In the genomic region with DNA sequence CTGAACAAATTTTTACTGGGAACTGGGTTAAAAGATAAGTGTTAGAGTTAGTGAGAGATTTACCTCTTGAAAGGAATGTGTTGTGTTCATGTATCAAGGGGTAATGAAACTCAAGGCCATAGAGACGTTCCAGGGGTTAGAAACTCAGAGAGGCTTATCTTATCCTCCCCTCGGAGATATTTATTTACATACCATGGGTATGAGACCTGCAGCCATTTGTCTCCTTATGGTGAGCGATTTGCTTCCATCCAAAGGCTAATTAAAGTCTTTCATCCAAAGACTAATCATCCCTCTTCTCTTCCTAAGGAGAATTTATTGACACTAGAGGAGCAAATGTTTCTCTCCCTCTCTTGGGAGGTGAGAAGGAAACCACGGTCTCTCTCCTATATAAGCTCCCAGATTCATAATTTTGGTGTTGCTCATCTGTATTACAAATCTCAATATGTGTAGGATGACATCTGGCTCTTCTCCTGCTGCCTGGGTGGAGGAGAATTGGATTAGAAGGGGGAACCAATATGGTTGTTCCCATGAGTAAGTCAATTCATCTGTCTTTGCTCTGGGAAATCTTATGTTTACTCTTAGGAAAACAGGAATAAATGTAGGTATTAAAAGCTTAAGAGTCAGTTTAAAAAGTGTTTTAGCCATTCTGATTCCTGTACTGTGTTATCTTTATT, we compare ENCODE assay signal across 24 cellular contexts.
"Had no signal": no experiment of that assay in that cellular context is flagged by ENCODE, and none has a peak within 500 bp of the region (broad histone marks: within the 10 kb centered on the region; RNA-seq: fewer than 3 reads in every experiment).

No MANE protein-coding gene starts in this region.

- H3K4me3 ChIP-seq: gastrocnemius medialis, psoas muscle, sigmoid colon, stomach, thyroid gland, upper lobe of left lung, vagina had no signal

- H3K79me2 ChIP-seq: parathyroid adenoma had no signal

- H3K27me3 ChIP-seq: gastrocnemius medialis, sigmoid colon, stomach, thyroid gland, upper lobe of left lung, vagina had no signal

- H3K36me3 ChIP-seq: gastrocnemius medialis, thyroid gland, upper lobe of left lung, vagina had no signal

- DNase-seq: activated B cell treated with CpG ODN at 0.5 μM for 24 hours; activated CD8-positive, alpha-beta memory T cell treated with anti-CD3 and anti-CD28 coated beads, Interleukin-2, amount 10 ng/mL, durations not matched to agents 7 days and 5 days; activated CD8-positive, alpha-beta T cell treated with anti-CD3 and anti-CD28 coated beads, Interleukin-2, amount 10 ng/mL, durations not matched to agents 7 days and 5 days; activated naive CD8-positive, alpha-beta T cell treated with anti-CD3 and anti-CD28 coated beads, Interleukin-2, amount 50 U/mL, for 24 hours; activated T-cell treated with anti-CD3 and anti-CD28 coated beads, Interleukin-2, amount 50 U/mL, for 48 hours; effector CD8-positive, alpha-beta T cell; gastrocnemius medialis; hippocampal formation; left cardiac atrium; mammary epithelial cell; midbrain; naive thymus-derived CD8-positive, alpha-beta T cell; nucleus accumbens; psoas muscle; sigmoid colon; small intestine; stimulated activated CD4-positive, alpha-beta T cell treated with anti-CD3 and anti-CD28 coated beads, Interleukin-15, amount 100 ng/mL, for 24 hours; stimulated activated CD4-positive, alpha-beta T cell treated with anti-CD3 and anti-CD28 coated beads, Interleukin-2, amount 100 ng/mL, for 24 hours; stimulated activated naive B cell treated with anti-CD40 and anti-IgM and Interleukin-4, amounts not matched to agents 10 μg/mL and 1 μg/mL and 100 μg/mL, for 72 hours; stomach; thyroid gland; upper lobe of left lung had no signal

- H3K27ac ChIP-seq: gastrocnemius medialis, parathyroid adenoma, psoas muscle, sigmoid colon, stomach, thyroid gland, upper lobe of left lung, vagina had no signal

- ATAC-seq: activated CD8-positive, alpha-beta memory T cell treated with anti-CD3 and anti-CD28 coated beads, Interleukin-2, amount 10 ng/mL, durations not matched to agents 7 days and 5 days; activated CD8-positive, alpha-beta T cell treated with anti-CD3 and anti-CD28 coated beads, Interleukin-2, amount 10 ng/mL, durations not matched to agents 7 days and 5 days; activated naive CD8-positive, alpha-beta T cell treated with anti-CD3 and anti-CD28 coated beads, Interleukin-2, amount 50 U/mL, for 24 hours; gastrocnemius medialis; left cardiac atrium; naive thymus-derived CD8-positive, alpha-beta T cell; psoas muscle; stimulated activated naive B cell treated with anti-CD40 and anti-IgM and Interleukin-4, amounts not matched to agents 10 μg/mL and 1 μg/mL and 100 μg/mL, for 72 hours had no signal

- H3K9me3 ChIP-seq: gastrocnemius medialis, psoas muscle, sigmoid colon, stomach, thyroid gland, upper lobe of left lung, vagina had no signal

- H3K4me1 ChIP-seq: gastrocnemius medialis, psoas muscle, sigmoid colon, vagina had no signal

- H2AFZ ChIP-seq: parathyroid adenoma had no signal
